ENCODE assay signal across 21 cellular contexts in the genomic region with DNA sequence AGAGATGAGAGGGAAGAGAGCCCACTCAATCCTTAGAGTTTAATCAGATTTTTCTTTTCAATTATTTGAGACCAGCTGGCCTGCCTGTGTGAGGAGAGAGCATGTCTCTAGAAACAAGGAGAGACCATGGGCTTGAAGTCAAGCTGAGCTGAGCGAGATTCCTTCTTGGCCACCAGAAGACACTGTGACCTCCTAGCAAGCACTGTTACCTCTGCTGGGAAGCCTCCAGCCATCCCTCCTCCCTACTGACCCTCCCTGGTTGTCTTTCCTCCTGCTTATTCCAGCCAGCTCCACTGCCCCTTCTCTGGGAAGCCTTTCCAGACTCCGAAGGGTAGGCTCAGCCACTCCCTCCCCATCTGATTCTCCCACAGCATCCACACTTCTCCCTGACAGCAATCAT.
DNase-seq lines count a peak whose midpoint lies in the region; ATAC-seq and TF ChIP-seq lines count a peak whose summit lies in the region.
"Had no signal": no experiment of that assay in that cellular context is flagged by ENCODE, and none has a peak within 500 bp of the region (broad histone marks: within the 10 kb centered on the region; RNA-seq: fewer than 3 reads in every experiment).

No MANE protein-coding gene starts in this region.

- H3K4me3 ChIP-seq in CD8-positive, alpha-beta T cell (ENCODE audit: low read depth, low read length) = no peak overlapping the region
- H3K4me3 ChIP-seq in naive thymus-derived CD4-positive, alpha-beta T cell (ENCODE audit: low read length) = no peak overlapping the region
- H3K4me3 ChIP-seq: body of pancreas, colonic mucosa, GM23338, right atrium auricular region had no signal

- H3K4me1 ChIP-seq in CD8-positive, alpha-beta T cell (ENCODE audit: insufficient read depth, low read length) = peaks cover 58% of the 10 kb centered on the region
- H3K4me1 ChIP-seq in naive thymus-derived CD4-positive, alpha-beta T cell (ENCODE audit: control insufficient read depth in 2 of 2, insufficient read depth in 2 of 2, low read length in 2 of 2) = peaks cover 44 to 54% of the 10 kb centered on the region in 2 donors
- H3K4me1 ChIP-seq: body of pancreas, colonic mucosa had no signal

- no peak for DNase-seq in T-helper 1 cell
- peak in 1 of 7 experiments; percentile 43 for DNase-seq in CD8-positive, alpha-beta T cell
- no peak for DNase-seq in naive thymus-derived CD4-positive, alpha-beta T cell
- no peak for DNase-seq in stimulated activated CD4-positive, alpha-beta T cell treated with anti-CD3 and anti-CD28 coated beads, Interleukin-4, amount 100 ng/mL, for 24 hours
- DNase-seq in stimulated activated CD4-positive, alpha-beta T cell treated with anti-CD3 and anti-CD28 coated beads, Interleukin-4, amount 100 ng/mL, for 1 hour = no peak
- DNase-seq: 8988T; activated gamma-delta T cell; BE2C; body of pancreas; colonic mucosa; DMS 273 treated with DMSO at 0.1 percent for 48 hours; heart left ventricle; KBM-7; NCI-H1694 treated with DMSO at 0.1 percent for 48 hours; stimulated activated naive B cell treated with anti-CD40 and anti-IgM and Interleukin-4, amounts not matched to agents 10 μg/mL and 1 μg/mL and 100 μg/mL, for 72 hours; trophoblast cell had no signal

- H3K4me1 Mint-ChIP-seq in T-helper 1 cell treated with Interleukin-12 subunit alpha and Interleukin-12 subunit beta and Interleukin-4 antibody, amounts not matched to agents 30 μg/mL and 1 μg/mL, for 36 hours (ENCODE audit: low read depth) = peaks cover 51% of the 10 kb centered on the region
- H3K4me1 Mint-ChIP-seq in CD8-positive, alpha-beta T cell (ENCODE audit: low read depth) = peaks cover 70% of the 10 kb centered on the region
- peaks cover 49% of the 10 kb centered on the region for H3K4me1 Mint-ChIP-seq in activated T-helper 17 cell treated with anti-CD3 and anti-CD28 coated beads, Interleukin-2, amount 50 U/mL, for 72 hours
- H3K4me1 Mint-ChIP-seq in naive thymus-derived CD4-positive, alpha-beta T cell = peaks cover 51 to 79% (median 73%) of the 10 kb centered on the region in 7 donors

- no peak for TF ChIP-seq CTCF in CD8-positive, alpha-beta T cell (IDR thresholded peaks at IDR 0.05)

- no peak overlapping the region for H3K27ac ChIP-seq in CD8-positive, alpha-beta T cell (ENCODE audit: low read depth, low read length)
- H3K27ac ChIP-seq in naive thymus-derived CD4-positive, alpha-beta T cell (ENCODE audit: low read depth, low read length) = no peak overlapping the region
- H3K27ac ChIP-seq: body of pancreas, colonic mucosa, heart left ventricle, right atrium auricular region had no signal

- H3K27me3 Mint-ChIP-seq in T-helper 1 cell treated with Interleukin-12 subunit alpha and Interleukin-12 subunit beta and Interleukin-4 antibody, amounts not matched to agents 30 μg/mL and 1 μg/mL, for 36 hours (ENCODE audit: low read depth) = no peaks in the 10 kb centered on the region
- no peaks in the 10 kb centered on the region for H3K27me3 Mint-ChIP-seq in CD8-positive, alpha-beta T cell (ENCODE audit: low read depth)
- H3K27me3 Mint-ChIP-seq in activated T-helper 17 cell treated with anti-CD3 and anti-CD28 coated beads, Interleukin-2, amount 50 U/mL, for 72 hours = no peaks in the 10 kb centered on the region
- no peaks in the 10 kb centered on the region for H3K27me3 Mint-ChIP-seq in naive thymus-derived CD4-positive, alpha-beta T cell
- H3K27me3 Mint-ChIP-seq: stimulated activated naive B cell treated with anti-CD40 and anti-IgM and Interleukin-4, amounts not matched to agents 10 μg/mL and 1 μg/mL and 100 μg/mL, for 72 hours had no signal

- H3K36me3 ChIP-seq in CD8-positive, alpha-beta T cell (ENCODE audit: insufficient read depth, low read length) = peaks cover 16% of the 10 kb centered on the region
- peaks cover 0 to 15% (median 8%) of the 10 kb centered on the region in 3 experiments for H3K36me3 ChIP-seq in naive thymus-derived CD4-positive, alpha-beta T cell (ENCODE audit: control insufficient read depth in 2 of 3, insufficient read depth in 3 of 3, low read length in 3 of 3)
- H3K36me3 ChIP-seq: BE2C, colonic mucosa, heart left ventricle, right atrium auricular region had no signal

- H3K9me3 ChIP-seq in CD8-positive, alpha-beta T cell (ENCODE audit: low read length) = no peaks in the 10 kb centered on the region
- H3K9me3 ChIP-seq in naive thymus-derived CD4-positive, alpha-beta T cell (ENCODE audit: control insufficient read depth in 2 of 3, low read length in 3 of 3) = no peaks in the 10 kb centered on the region
- H3K9me3 ChIP-seq: BE2C, body of pancreas, colonic mucosa, heart left ventricle, right atrium auricular region had no signal

- H3K27ac Mint-ChIP-seq in T-helper 1 cell treated with Interleukin-12 subunit alpha and Interleukin-12 subunit beta and Interleukin-4 antibody, amounts not matched to agents 30 μg/mL and 1 μg/mL, for 36 hours = peak overlapping the region; percentile 62
- peak overlapping the region; percentile 81 for H3K27ac Mint-ChIP-seq in CD8-positive, alpha-beta T cell
- H3K27ac Mint-ChIP-seq in activated T-helper 17 cell treated with anti-CD3 and anti-CD28 coated beads, Interleukin-2, amount 50 U/mL, for 72 hours = peak overlapping the region; percentile 95
- H3K27ac Mint-ChIP-seq in naive thymus-derived CD4-positive, alpha-beta T cell = peak overlapping the region; percentile 54 to 90 (median 82)
- H3K27ac Mint-ChIP-seq: GM23338 had no signal

- peaks cover 5% of the 10 kb centered on the region for H3K9me3 Mint-ChIP-seq in T-helper 1 cell treated with Interleukin-12 subunit alpha and Interleukin-12 subunit beta and Interleukin-4 antibody, amounts not matched to agents 30 μg/mL and 1 μg/mL, for 36 hours
- no peaks in the 10 kb centered on the region for H3K9me3 Mint-ChIP-seq in CD8-positive, alpha-beta T cell
- H3K9me3 Mint-ChIP-seq in activated T-helper 17 cell treated with anti-CD3 and anti-CD28 coated beads, Interleukin-2, amount 50 U/mL, for 72 hours = no peaks in the 10 kb centered on the region
- H3K9me3 Mint-ChIP-seq in naive thymus-derived CD4-positive, alpha-beta T cell = peaks cover 0 to 4% (median 0%) of the 10 kb centered on the region in 11 donors
- H3K9me3 Mint-ChIP-seq: GM23338 had no signal

- H3K4me3 Mint-ChIP-seq in T-helper 1 cell treated with Interleukin-12 subunit alpha and Interleukin-12 subunit beta and Interleukin-4 antibody, amounts not matched to agents 30 μg/mL and 1 μg/mL, for 36 hours = no peak overlapping the region
- peak overlapping the region; percentile 38 for H3K4me3 Mint-ChIP-seq in CD8-positive, alpha-beta T cell
- H3K4me3 Mint-ChIP-seq in activated T-helper 17 cell treated with anti-CD3 and anti-CD28 coated beads, Interleukin-2, amount 50 U/mL, for 72 hours = peak overlapping the region; percentile 85
- peak overlapping the region in 8 of 10 donors; percentile 7 to 83 (median 69) for H3K4me3 Mint-ChIP-seq in naive thymus-derived CD4-positive, alpha-beta T cell
- H3K4me3 Mint-ChIP-seq: GM23338 had no signal

- POLR2A ChIA-PET in CD8-positive, alpha-beta T cell (lab: Charles Lee) = interaction anchor here (1.1 to 1.8 kb wide), 4 partner anchors 27 to 135 kb away, joined by 3 to 5 read pairs (median 3); a partner anchor contains a TSS
- POLR2A ChIA-PET in naive thymus-derived CD4-positive, alpha-beta T cell (lab: Charles Lee) = no interaction called here

- CTCF ChIA-PET in CD8-positive, alpha-beta T cell (lab: Charles Lee) = interaction anchor here (1.5 to 3.2 kb wide), 5 partner anchors 10 to 153 kb away, joined by 3 to 16 read pairs (median 11); no protein-coding TSS in a partner anchor
- CTCF ChIA-PET in naive thymus-derived CD4-positive, alpha-beta T cell (lab: Charles Lee) = interaction anchor here (1.3 to 2.3 kb wide), 2 partner anchors 15 to 134 kb away, joined by 3 to 8 read pairs; no protein-coding TSS in a partner anchor

- peaks cover 15% of the 10 kb centered on the region for H3K36me3 Mint-ChIP-seq in T-helper 1 cell treated with Interleukin-12 subunit alpha and Interleukin-12 subunit beta and Interleukin-4 antibody, amounts not matched to agents 30 μg/mL and 1 μg/mL, for 36 hours (ENCODE audit: low read depth)
- peaks cover 27% of the 10 kb centered on the region for H3K36me3 Mint-ChIP-seq in CD8-positive, alpha-beta T cell
- peaks cover 10% of the 10 kb centered on the region for H3K36me3 Mint-ChIP-seq in activated T-helper 17 cell treated with anti-CD3 and anti-CD28 coated beads, Interleukin-2, amount 50 U/mL, for 72 hours (ENCODE audit: low read depth)
- peaks cover 5 to 21% (median 19%) of the 10 kb centered on the region in 5 donors for H3K36me3 Mint-ChIP-seq in naive thymus-derived CD4-positive, alpha-beta T cell

- H3K27me3 ChIP-seq in CD8-positive, alpha-beta T cell (ENCODE audit: insufficient read depth, low read length) = no peaks in the 10 kb centered on the region
- no peaks in the 10 kb centered on the region for H3K27me3 ChIP-seq in naive thymus-derived CD4-positive, alpha-beta T cell (ENCODE audit: control insufficient read depth in 2 of 2, insufficient read depth in 2 of 2, low read length in 2 of 2)
- H3K27me3 ChIP-seq: BE2C, body of pancreas, colonic mucosa, right atrium auricular region had no signal

- no peak for ATAC-seq in CD8-positive, alpha-beta T cell
- no peak for ATAC-seq in activated T-helper 17 cell treated with anti-CD3 and anti-CD28 coated beads, Interleukin-2, amount 50 U/mL, for 72 hours (replicated peaks)
- ATAC-seq in naive thymus-derived CD4-positive, alpha-beta T cell = no peak
- no peak for ATAC-seq in HG02642 (IDR thresholded peaks at IDR 0.05; ENCODE audit: poor library complexity, unreplicated experiment)
- ATAC-seq: body of pancreas; GM23338; heart left ventricle; stimulated activated naive B cell treated with anti-CD40 and anti-IgM and Interleukin-4, amounts not matched to agents 10 μg/mL and 1 μg/mL and 100 μg/mL, for 72 hours had no signal

- intact Hi-C loops in CD8-positive, alpha-beta T cell (cut with DNase I, micrococcal nuclease) = loop anchor here in 1 of 2 experiments (5.0 to 10.0 kb wide), 3 partner anchors 541 to 1668 kb away; a partner anchor contains a TSS
- intact Hi-C loops in naive thymus-derived CD4-positive, alpha-beta T cell (cut with micrococcal nuclease) = no loop called here
